In the genomic region with DNA sequence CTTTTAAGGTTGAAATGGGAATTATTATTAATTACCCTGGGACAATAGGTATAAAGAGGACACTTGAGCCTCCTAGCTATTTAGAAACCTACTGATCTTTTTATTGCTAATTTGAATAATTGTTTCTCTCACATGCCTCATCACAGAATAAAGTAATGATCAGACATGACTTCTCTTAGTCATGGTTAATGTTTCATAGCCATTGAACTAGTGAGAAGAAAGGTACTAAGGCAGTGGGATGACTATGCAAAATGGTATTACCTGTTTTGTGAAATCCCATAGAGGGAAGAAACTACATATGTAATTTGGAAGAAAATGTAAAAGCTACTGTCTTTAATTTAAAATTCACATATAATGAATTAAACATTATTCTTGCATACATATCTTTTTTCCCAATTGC, we compare ENCODE assay signal across 27 cellular contexts.
A peak's percentile ranks its signal among the peaks of the same experiment; 100 is the strongest.
DNase-seq lines count a peak whose midpoint lies in the region; ATAC-seq, FAIRE-seq and TF ChIP-seq lines count a peak whose summit lies in the region.
"Had no signal": no experiment of that assay in that cellular context is flagged by ENCODE, and none has a peak within 500 bp of the region (broad histone marks: within the 10 kb centered on the region; RNA-seq: fewer than 3 reads in every experiment).

No MANE protein-coding gene starts in this region.

- H3K9ac ChIP-seq in HepG2 (ENCODE audit: insufficient read depth, low read depth, low read length), result no peak overlapping the region
- H3K9ac ChIP-seq: BLaER1 treated with 17β-estradiol and CSF1 and Interleukin-3, amounts not matched to agents 10 nM and 100 nM; GM23248 had no signal

- peaks cover 2% of the 10 kb centered on the region for H3K27me3 Mint-ChIP-seq in osteocyte (ENCODE audit: unreplicated experiment)
- H3K27me3 Mint-ChIP-seq: CD4-positive, alpha-beta T cell; CD8-positive, alpha-beta memory T cell had no signal

- H3K36me3 Mint-ChIP-seq in osteocyte (ENCODE audit: unreplicated experiment), result no peaks in the 10 kb centered on the region
- H3K36me3 Mint-ChIP-seq: CD14-positive monocyte; CD8-positive, alpha-beta memory T cell had no signal

- H3K4me1 ChIP-seq in HepG2 (ENCODE audit: insufficient read depth, low read length), result no peaks in the 10 kb centered on the region
- no peaks in the 10 kb centered on the region for H3K4me1 ChIP-seq in right lobe of liver
- peaks cover 0 to 23% (median 3%) of the 10 kb centered on the region in 3 donors for H3K4me1 ChIP-seq in esophagus squamous epithelium
- H3K4me1 ChIP-seq in left lung, result no peaks in the 10 kb centered on the region
- H3K4me1 ChIP-seq: A549; BE2C; BLaER1 treated with 17β-estradiol and CSF1 and Interleukin-3, amounts not matched to agents 10 nM and 100 nM had no signal

- H3K4me3 Mint-ChIP-seq in osteocyte (ENCODE audit: unreplicated experiment), result no peak overlapping the region
- H3K4me3 Mint-ChIP-seq: CD14-positive monocyte; CD4-positive, alpha-beta T cell; CD8-positive, alpha-beta memory T cell had no signal

- no peak overlapping the region for H3K4me3 ChIP-seq in HepG2 (replicated peaks in 1 of 3; ENCODE audit: insufficient read depth in 1 of 3, low read depth in 2 of 3, low read length in 3 of 3)
- no peak overlapping the region for H3K4me3 ChIP-seq in right lobe of liver
- H3K4me3 ChIP-seq in esophagus squamous epithelium, result no peak overlapping the region
- H3K4me3 ChIP-seq in left lung, result no peak overlapping the region
- H3K4me3 ChIP-seq: A549; BLaER1 treated with 17β-estradiol and CSF1 and Interleukin-3, amounts not matched to agents 10 nM and 100 nM; GM12878; GM23248 had no signal

- intact Hi-C loops in HepG2 (cut with micrococcal nuclease; ENCODE audit: unreplicated experiment), result no loop called here
- intact Hi-C loops in right lobe of liver (cut with DNase I), result no loop called here
- intact Hi-C loops in esophagus squamous epithelium (cut with DNase I), result no loop called here
- intact Hi-C loops in left lung (cut with DNase I), result no loop called here

- no peaks in the 10 kb centered on the region for H3K9me3 Mint-ChIP-seq in osteocyte (ENCODE audit: unreplicated experiment)

- H2AFZ ChIP-seq in HepG2 (ENCODE audit: low read length), result no peak overlapping the region
- H2AFZ ChIP-seq: GM23248 had no signal

- no peak for TF ChIP-seq RAD21 in HepG2 (CRISPR knock-in tag; IDR thresholded peaks at IDR 0.05)

- FAIRE-seq in HepG2 (lab: Jason Lieb, UNC), result no peak
- FAIRE-seq: A549, D721Med, GM12878, GM19239, H1 had no signal

- no peak for TF ChIP-seq POLR2A in HepG2 (IDR thresholded peaks at IDR 0.05; ENCODE audit: insufficient read depth in 1 of 2, low read depth in 2 of 2, low read length in 2 of 2)
- no peak for TF ChIP-seq POLR2A in right lobe of liver (IDR thresholded peaks at IDR 0.05)
- no peak for TF ChIP-seq POLR2A in esophagus squamous epithelium (IDR thresholded peaks at IDR 0.05)

- H3K4me2 ChIP-seq in HepG2 (ENCODE audit: low read depth, low read length), result no peak overlapping the region
- H3K4me2 ChIP-seq: A549; BLaER1 treated with 17β-estradiol and CSF1 and Interleukin-3, amounts not matched to agents 10 nM and 100 nM had no signal

- H3K27me3 ChIP-seq in HepG2 (ENCODE audit: control insufficient read depth in 1 of 2, insufficient read depth in 2 of 2, low read length in 2 of 2) (no peaks in the 10 kb centered on the region; a peak in 1 of 5 replicates), right lobe of liver (no peaks in the 10 kb centered on the region), esophagus squamous epithelium (no peaks in the 10 kb centered on the region), left lung (no peaks in the 10 kb centered on the region)
- H3K27me3 ChIP-seq: BE2C; BLaER1 treated with 17β-estradiol and CSF1 and Interleukin-3, amounts not matched to agents 10 nM and 100 nM had no signal

- H3K36me3 ChIP-seq in HepG2 (replicated peaks in 1 of 2; ENCODE audit: control insufficient read depth in 1 of 2, insufficient read depth in 2 of 2, low read length in 2 of 2), result no peaks in the 10 kb centered on the region
- H3K36me3 ChIP-seq in right lobe of liver, result no peaks in the 10 kb centered on the region
- H3K36me3 ChIP-seq in esophagus squamous epithelium, result no peaks in the 10 kb centered on the region
- H3K36me3 ChIP-seq in left lung, result no peaks in the 10 kb centered on the region
- H3K36me3 ChIP-seq: BE2C; BLaER1 treated with 17β-estradiol and CSF1 and Interleukin-3, amounts not matched to agents 10 nM and 100 nM had no signal

- H3K27ac ChIP-seq in HepG2 (ENCODE audit: extremely low read length, insufficient read depth, low read length) (no peak overlapping the region), right lobe of liver (no peak overlapping the region), esophagus squamous epithelium (peak overlapping the region in 3 of 4 donors; percentile 10 to 48 (median 19)), left lung (no peak overlapping the region)
- H3K27ac ChIP-seq: A549; BLaER1 treated with 17β-estradiol and CSF1 and Interleukin-3, amounts not matched to agents 10 nM and 100 nM; GM23248 had no signal

- TF ChIP-seq EP300 in HepG2 (IDR thresholded peaks at IDR 0.05; ENCODE audit: low read depth in 2 of 2, low read length in 2 of 2) (no peak), HepG2 (CRISPR knock-in tag; IDR thresholded peaks at IDR 0.05; ENCODE audit: borderline replicate concordance) (no peak)

- H3K27ac Mint-ChIP-seq in osteocyte (ENCODE audit: unreplicated experiment), result no peak overlapping the region
- H3K27ac Mint-ChIP-seq: CD14-positive monocyte; CD4-positive, alpha-beta T cell; CD8-positive, alpha-beta memory T cell had no signal

- BruUV-seq in HepG2 (replicated peaks; lab: Mats Ljungman, UMichigan), result no TSS peak

- in situ Hi-C loops in HepG2 (cut with HindIII; ENCODE audit: extremely low pct_ligation_motif_present, low pct_unique_long_range_greater_than_20kb), result no loop called here

- CTCF ChIA-PET in HepG2 (lab: Yijun Ruan, JAX; ENCODE audit: low intra/inter-chr PET ratio, low total read pairs), result no interaction called here

- ATAC-seq in HepG2 (no peak), right lobe of liver (no peak), left lung (no peak)
- ATAC-seq: A549, GM12878 had no signal

- no peaks in the 10 kb centered on the region for H3K79me2 ChIP-seq in HepG2 (ENCODE audit: insufficient read depth, low read length)

- POLR2A ChIA-PET in HepG2 (lab: Yijun Ruan, JAX), result no interaction called here

- no peaks in the 10 kb centered on the region for H4K20me1 ChIP-seq in HepG2 (ENCODE audit: insufficient read depth, low read length)
- H4K20me1 ChIP-seq: BLaER1 treated with 17β-estradiol and CSF1 and Interleukin-3, amounts not matched to agents 10 nM and 100 nM had no signal

- TF ChIP-seq CTCF in HepG2 (CRISPR knock-in tag; IDR thresholded peaks at IDR 0.05), result no peak
- no peak for TF ChIP-seq CTCF in right lobe of liver (IDR thresholded peaks at IDR 0.05)
- no peak for TF ChIP-seq CTCF in esophagus squamous epithelium (IDR thresholded peaks at IDR 0.05)
- TF ChIP-seq CTCF in osteocyte (IDR thresholded peaks at IDR 0.05), result no peak
- no peak for TF ChIP-seq CTCF in left lung (IDR thresholded peaks at IDR 0.05)

- DNase-seq in HepG2 (ENCODE audit: low spot score) (no peak), right lobe of liver (no peak), esophagus squamous epithelium (lab: John Stamatoyannopoulos, UW) (no peak), renal cortical epithelial cell (ENCODE audit: low read depth) (peak; percentile 1), osteocyte (ENCODE audit: extremely low spot score, unreplicated experiment) (no peak), left lung (no peak)
- no peak for DNase-seq in activated naive CD4-positive, alpha-beta T cell (lab: John Stamatoyannopoulos, UW)
- DNase-seq: 8988T; ACHN; AML-193; BE2C; CD4-positive, alpha-beta T cell; CD8-positive, alpha-beta memory T cell; DMS 273 treated with DMSO at 0.1 percent for 48 hours; DMS79; EL; GDM1; GM23248; H7; HCEC 1CT had no signal

- H3K9me3 ChIP-seq in HepG2 (ENCODE audit: low read length) (no peaks in the 10 kb centered on the region), right lobe of liver (no peaks in the 10 kb centered on the region), esophagus squamous epithelium (no peaks in the 10 kb centered on the region), left lung (no peaks in the 10 kb centered on the region)
- H3K9me3 ChIP-seq: A549; BE2C; BLaER1 treated with 17β-estradiol and CSF1 and Interleukin-3, amounts not matched to agents 10 nM and 100 nM had no signal

- no peaks in the 10 kb centered on the region for H3K4me1 Mint-ChIP-seq in osteocyte (ENCODE audit: unreplicated experiment)
- H3K4me1 Mint-ChIP-seq: CD14-positive monocyte; CD8-positive, alpha-beta memory T cell had no signal

TF ChIP-seq in HepG2, 621 proteins besides CTCF, POLR2A, EP300 and RAD21:
- TF ChIP-seq ZSCAN22 (CRISPR knock-in tag; IDR thresholded peaks at IDR 0.05) (no peak), NFE2L2 (IDR thresholded peaks at IDR 0.05; ENCODE audit: low read length) (0 out of 2 replicates have a peak, but pooled peaks have one; percentile 14)

Comparison
In these comparisons a context has a peak if more than half of its experiments do, and no peak if none do; other contexts are left out.
1. H3K27ac ChIP-seq: peak in esophagus squamous epithelium (3 of 4); none in HepG2 (single experiment), right lobe of liver (0 of 3) and left lung (0 of 2).